ENCODE assay signal across 8 cellular contexts in genomic region chr19:44770550-44771257, GRCh38. TPM values are rescaled to one million over a fixed set of nuclear protein-coding genes. Genes with fewer than 3 reads are reported as not detected.
DNase-seq lines count a peak whose midpoint lies in the region; ATAC-seq and TF ChIP-seq lines count a peak whose summit lies in the region.

No MANE protein-coding gene starts in this region.

- no peak for TF ChIP-seq EP300 in gastroesophageal sphincter (IDR thresholded peaks at IDR 0.05)
- no peak for TF ChIP-seq EP300 in ovary (IDR thresholded peaks at IDR 0.05)
- TF ChIP-seq EP300 in transverse colon (IDR thresholded peaks at IDR 0.05; ENCODE audit: low read depth): no peak

- TF ChIP-seq POLR2A in NB4 (IDR thresholded peaks at IDR 0.05; ENCODE audit: extremely low read depth, insufficient read length) (no peak), gastroesophageal sphincter (IDR thresholded peaks at IDR 0.05) (no peak), ovary (IDR thresholded peaks at IDR 0.05) (no peak), transverse colon (IDR thresholded peaks at IDR 0.05) (no peak)

- ATAC-seq in HG02571 (IDR thresholded peaks at IDR 0.05; ENCODE audit: unreplicated experiment): peak; percentile 94
- peak; percentile 97 for ATAC-seq in gastroesophageal sphincter

- TF ChIP-seq CTCF in GM06990 (IDR thresholded peaks at IDR 0.05; ENCODE audit: insufficient read depth, low read length, poor library complexity, severe bottlenecking) (peak; percentile 75), NB4 (IDR thresholded peaks at IDR 0.05; ENCODE audit: low read depth, low read length) (peak; percentile 45), gastroesophageal sphincter (IDR thresholded peaks at IDR 0.05) (peak in 3 of 4 experiments; percentile 90 to 92 (median 91)), ovary (IDR thresholded peaks at IDR 0.05) (peak; percentile 88 to 95 (median 89)), transverse colon (IDR thresholded peaks at IDR 0.05) (peak; percentile 82 to 97 (median 87))

- H3K4me3 ChIP-seq in GM06990 (replicated peaks; ENCODE audit: low read depth, low read length) (no peak overlapping the region; the same call in 1 of the 2 replicates), NB4 (ENCODE audit: low read depth, low read length) (no peak overlapping the region), SJSA1 (no peak overlapping the region), gastroesophageal sphincter (no peak overlapping the region), ovary (no peak overlapping the region), transverse colon (no peak overlapping the region)

- intact Hi-C loops in ovary (cut with DNase I): loop anchor here (1.0 to 10.0 kb wide), 6 partner anchors 46 to 193 kb away; no protein-coding TSS in a partner anchor
- intact Hi-C loops in transverse colon (cut with DNase I; ENCODE audit: low total_unique reads): loop anchor here (1.0 kb wide), 2 partner anchors 47 to 81 kb away; no protein-coding TSS in a partner anchor

- WGBS in gastroesophageal sphincter (ENCODE audit: low coverage in 1 of 2), 2 donors: 4 to 17% methylated on average over 11 to 15 of the region's 15 CpGs
- 12 to 16% (median 13%) methylated on average over 15 of the region's 15 CpGs for WGBS in ovary, 3 donors
- WGBS in transverse colon (ENCODE audit: low coverage in 1 of 2), 2 donors: 13 to 70% methylated on average over 4 to 15 of the region's 15 CpGs

- H3K27ac ChIP-seq in SJSA1 (no peak overlapping the region), gastroesophageal sphincter (no peak overlapping the region), ovary (no peak overlapping the region), transverse colon (peak overlapping the region; percentile 24 to 60 (median 43))

- in situ Hi-C loops in transverse colon (cut with MboI; ENCODE audit: low pct_ligation_motif_present in 1 of 4, low pct_unique_long_range_greater_than_20kb in 1 of 4, low sequenced_read_pairs in 3 of 4): no loop called here

- H3K27me3 ChIP-seq in GM06990 (replicated peaks; ENCODE audit: control insufficient read depth, insufficient read depth, low read length): no peaks in the 10 kb centered on the region
- H3K27me3 ChIP-seq in SJSA1 (replicated peaks): no peaks in the 10 kb centered on the region
- H3K27me3 ChIP-seq in gastroesophageal sphincter: peaks cover 5% of the 10 kb centered on the region
- H3K27me3 ChIP-seq in ovary: no peaks in the 10 kb centered on the region
- H3K27me3 ChIP-seq in transverse colon: no peaks in the 10 kb centered on the region

- H3K9me3 ChIP-seq in SJSA1 (replicated peaks) (no peaks in the 10 kb centered on the region; the same call in 1 of the 2 replicates), gastroesophageal sphincter (no peaks in the 10 kb centered on the region), ovary (no peaks in the 10 kb centered on the region), transverse colon (no peaks in the 10 kb centered on the region)

- H3K4me1 ChIP-seq in SJSA1 (replicated peaks) (peaks cover 33% of the 10 kb centered on the region), gastroesophageal sphincter (peaks cover 0 to 10% (median 0%) of the 10 kb centered on the region in 3 donors), ovary (ENCODE audit: insufficient read depth) (no peaks in the 10 kb centered on the region), transverse colon (peaks cover 0 to 42% (median 11%) of the 10 kb centered on the region in 4 donors)

- DNase-seq in GM06990 (ENCODE audit: extremely low read depth, insufficient read length) (peak; percentile 96), NB4 (ENCODE audit: low read depth) (peak; percentile 92), SJSA1 (ENCODE audit: low read depth in 1 of 2, low spot score in 2 of 2) (peak; percentile 83 to 97), ovary (peak; percentile 85 to 92 (median 89)), transverse colon (peak; percentile 98)
- DNase-seq in activated gamma-delta T cell treated with anti-CD3 and anti-CD28 coated beads, Interleukin-2, amount 50 U/mL, for 16 hours (ENCODE audit: low read depth): peak; percentile 94

- H3K36me3 ChIP-seq in GM06990 (ENCODE audit: control insufficient read depth, insufficient read depth, low read length) (no peaks in the 10 kb centered on the region), SJSA1 (no peaks in the 10 kb centered on the region), gastroesophageal sphincter (no peaks in the 10 kb centered on the region), ovary (no peaks in the 10 kb centered on the region), transverse colon (no peaks in the 10 kb centered on the region)

RNA-seq across cellular contexts. Expression of gene CBLC, which starts 7.0 kb away (rescaled TPM):
- total RNA-seq in SJSA1 (2014; rRNA removed; shearing (Covaris generic)): not detected in 2 replicates
- total RNA-seq in gastroesophageal sphincter (1 to 10 TPM in 1 of 4 donors, under 1 TPM in 1, not detected in 2; 0.93 to 1.0 TPM), ovary (10 to 100 TPM in 1 of 7 donors, 1 to 10 TPM in 3, under 1 TPM in 1, not detected in 2; 0.46 to 10.3 (median 2.2) TPM), transverse colon (100 to 1,000 TPM in 3 of 4 donors, 10 to 100 TPM in 1; 96.1 to 210 (median 145) TPM)
- polyA plus RNA-seq in ovary: under 1 TPM in 1 of 2 donors, not detected in 1; 0.08 TPM

RNA-seq across cellular contexts. Expression of gene BCL3, which starts 22.2 kb away (rescaled TPM):
- 3.9 and 12.3 TPM in 2 replicates for total RNA-seq in SJSA1 (2014; rRNA removed; shearing (Covaris generic))
- total RNA-seq in gastroesophageal sphincter: 10 to 100 TPM; 13.2 to 37.7 (median 16.4) TPM
- 100 to 1,000 TPM in 2 of 7 donors, 10 to 100 TPM in 5; 17.8 to 141 (median 50.7) TPM for total RNA-seq in ovary
- 10 to 100 TPM in 1 of 2 donors, 1 to 10 TPM in 1; 3.2 to 43.4 TPM for polyA plus RNA-seq in ovary
- total RNA-seq in transverse colon: 100 to 1,000 TPM in 1 of 4 donors, 10 to 100 TPM in 3; 43.8 to 181 (median 69.5) TPM

RNA-seq across cellular contexts. Expression of gene BCAM, which starts 38.2 kb away (rescaled TPM):
- 95.1 and 116 TPM in 2 replicates for total RNA-seq in SJSA1 (2014; rRNA removed; shearing (Covaris generic))
- total RNA-seq in gastroesophageal sphincter (10 to 100 TPM; 24.1 to 52.7 (median 36.9) TPM), ovary (100 to 1,000 TPM in 2 of 7 donors, 10 to 100 TPM in 5; 18.4 to 419 (median 87.0) TPM), transverse colon (10 to 100 TPM in 3 of 4 donors, 1 to 10 TPM in 1; 7.9 to 95.1 (median 23.1) TPM)
- polyA plus RNA-seq in ovary: 10 to 100 TPM in 1 of 2 donors, 1 to 10 TPM in 1; 9.7 to 62.0 TPM

Comparison
In these comparisons a context has a peak if more than half of its experiments do, and no peak if none do; other contexts are left out.
1. H3K27ac ChIP-seq: peak in transverse colon (4 of 4); none in SJSA1 (single experiment), gastroesophageal sphincter (0 of 4) and ovary (0 of 2).
2. RNA of gene CBLC, which starts 7.0 kb away (total RNA-seq): 96.1 to 210 TPM in transverse colon; 0.46 to 10.3 TPM in ovary, 0.93 to 1.0 TPM in gastroesophageal sphincter and not detected in SJSA1; every median in the first group is over 4 times any median in the second.
3. Peak in every context shown above with its lines, with median percentiles within 50 percentile points of each other: DNase-seq and CTCF ChIP-seq.